ENCODE assay signal across 1 cellular context in the genomic region with DNA sequence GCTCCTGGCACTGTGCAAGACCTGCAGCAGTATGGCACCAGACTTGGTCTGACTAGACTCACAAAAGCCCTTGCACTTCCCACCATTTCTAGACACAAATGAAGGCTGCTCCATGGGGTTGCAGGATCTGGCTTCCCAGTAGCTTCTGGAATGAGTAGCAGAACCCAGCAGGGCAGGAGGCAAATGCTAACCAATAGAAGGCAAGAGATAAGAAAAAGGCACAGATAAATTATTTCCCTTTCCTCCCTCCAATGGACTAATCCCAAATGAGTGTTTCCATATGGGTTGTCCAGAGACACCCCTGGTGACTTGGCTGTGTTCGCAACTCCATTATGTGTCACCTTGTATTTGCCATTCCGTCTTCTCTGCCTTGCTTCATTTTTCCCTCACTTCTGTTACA.
TF ChIP-seq lines count a peak whose summit lies in the region.

No MANE protein-coding gene starts in this region.

TF ChIP-seq in GM23338, 12 proteins besides CTCF, POLR2A, EP300 and RAD21 (continued from another document):
- TF ChIP-seq, protein P1, sequence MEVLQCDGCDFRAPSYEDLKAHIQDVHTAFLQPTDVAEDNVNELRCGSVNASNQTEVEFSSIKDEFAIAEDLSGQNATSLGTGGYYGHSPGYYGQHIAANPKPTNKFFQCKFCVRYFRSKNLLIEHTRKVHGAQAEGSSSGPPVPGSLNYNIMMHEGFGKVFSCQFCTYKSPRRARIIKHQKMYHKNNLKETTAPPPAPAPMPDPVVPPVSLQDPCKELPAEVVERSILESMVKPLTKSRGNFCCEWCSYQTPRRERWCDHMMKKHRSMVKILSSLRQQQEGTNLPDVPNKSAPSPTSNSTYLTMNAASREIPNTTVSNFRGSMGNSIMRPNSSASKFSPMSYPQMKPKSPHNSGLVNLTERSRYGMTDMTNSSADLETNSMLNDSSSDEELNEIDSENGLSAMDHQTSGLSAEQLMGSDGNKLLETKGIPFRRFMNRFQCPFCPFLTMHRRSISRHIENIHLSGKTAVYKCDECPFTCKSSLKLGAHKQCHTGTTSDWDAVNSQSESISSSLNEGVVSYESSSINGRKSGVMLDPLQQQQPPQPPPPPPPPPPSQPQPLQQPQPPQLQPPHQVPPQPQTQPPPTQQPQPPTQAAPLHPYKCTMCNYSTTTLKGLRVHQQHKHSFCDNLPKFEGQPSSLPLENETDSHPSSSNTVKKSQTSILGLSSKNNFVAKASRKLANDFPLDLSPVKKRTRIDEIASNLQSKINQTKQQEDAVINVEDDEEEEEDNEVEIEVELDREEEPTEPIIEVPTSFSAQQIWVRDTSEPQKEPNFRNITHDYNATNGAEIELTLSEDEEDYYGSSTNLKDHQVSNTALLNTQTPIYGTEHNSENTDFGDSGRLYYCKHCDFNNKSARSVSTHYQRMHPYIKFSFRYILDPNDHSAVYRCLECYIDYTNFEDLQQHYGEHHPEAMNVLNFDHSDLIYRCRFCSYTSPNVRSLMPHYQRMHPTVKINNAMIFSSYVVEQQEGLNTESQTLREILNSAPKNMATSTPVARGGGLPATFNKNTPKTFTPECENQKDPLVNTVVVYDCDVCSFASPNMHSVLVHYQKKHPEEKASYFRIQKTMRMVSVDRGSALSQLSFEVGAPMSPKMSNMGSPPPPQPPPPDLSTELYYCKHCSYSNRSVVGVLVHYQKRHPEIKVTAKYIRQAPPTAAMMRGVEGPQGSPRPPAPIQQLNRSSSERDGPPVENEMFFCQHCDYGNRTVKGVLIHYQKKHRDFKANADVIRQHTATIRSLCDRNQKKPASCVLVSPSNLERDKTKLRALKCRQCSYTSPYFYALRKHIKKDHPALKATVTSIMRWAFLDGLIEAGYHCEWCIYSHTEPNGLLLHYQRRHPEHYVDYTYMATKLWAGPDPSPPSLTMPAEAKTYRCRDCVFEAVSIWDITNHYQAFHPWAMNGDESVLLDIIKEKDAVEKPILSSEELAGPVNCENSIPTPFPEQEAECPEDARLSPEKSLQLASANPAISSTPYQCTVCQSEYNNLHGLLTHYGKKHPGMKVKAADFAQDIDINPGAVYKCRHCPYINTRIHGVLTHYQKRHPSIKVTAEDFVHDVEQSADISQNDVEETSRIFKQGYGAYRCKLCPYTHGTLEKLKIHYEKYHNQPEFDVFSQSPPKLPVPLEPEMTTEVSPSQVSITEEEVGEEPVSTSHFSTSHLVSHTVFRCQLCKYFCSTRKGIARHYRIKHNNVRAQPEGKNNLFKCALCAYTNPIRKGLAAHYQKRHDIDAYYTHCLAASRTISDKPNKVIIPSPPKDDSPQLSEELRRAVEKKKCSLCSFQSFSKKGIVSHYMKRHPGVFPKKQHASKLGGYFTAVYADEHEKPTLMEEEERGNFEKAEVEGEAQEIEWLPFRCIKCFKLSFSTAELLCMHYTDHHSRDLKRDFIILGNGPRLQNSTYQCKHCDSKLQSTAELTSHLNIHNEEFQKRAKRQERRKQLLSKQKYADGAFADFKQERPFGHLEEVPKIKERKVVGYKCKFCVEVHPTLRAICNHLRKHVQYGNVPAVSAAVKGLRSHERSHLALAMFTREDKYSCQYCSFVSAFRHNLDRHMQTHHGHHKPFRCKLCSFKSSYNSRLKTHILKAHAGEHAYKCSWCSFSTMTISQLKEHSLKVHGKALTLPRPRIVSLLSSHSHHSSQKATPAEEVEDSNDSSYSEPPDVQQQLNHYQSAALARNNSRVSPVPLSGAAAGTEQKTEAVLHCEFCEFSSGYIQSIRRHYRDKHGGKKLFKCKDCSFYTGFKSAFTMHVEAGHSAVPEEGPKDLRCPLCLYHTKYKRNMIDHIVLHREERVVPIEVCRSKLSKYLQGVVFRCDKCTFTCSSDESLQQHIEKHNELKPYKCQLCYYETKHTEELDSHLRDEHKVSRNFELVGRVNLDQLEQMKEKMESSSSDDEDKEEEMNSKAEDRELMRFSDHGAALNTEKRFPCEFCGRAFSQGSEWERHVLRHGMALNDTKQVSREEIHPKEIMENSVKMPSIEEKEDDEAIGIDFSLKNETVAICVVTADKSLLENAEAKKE (CRISPR knock-in tag; IDR thresholded peaks at IDR 0.05), result no peak; the same call in none of the 2 replicates
- TF ChIP-seq, protein P2, sequence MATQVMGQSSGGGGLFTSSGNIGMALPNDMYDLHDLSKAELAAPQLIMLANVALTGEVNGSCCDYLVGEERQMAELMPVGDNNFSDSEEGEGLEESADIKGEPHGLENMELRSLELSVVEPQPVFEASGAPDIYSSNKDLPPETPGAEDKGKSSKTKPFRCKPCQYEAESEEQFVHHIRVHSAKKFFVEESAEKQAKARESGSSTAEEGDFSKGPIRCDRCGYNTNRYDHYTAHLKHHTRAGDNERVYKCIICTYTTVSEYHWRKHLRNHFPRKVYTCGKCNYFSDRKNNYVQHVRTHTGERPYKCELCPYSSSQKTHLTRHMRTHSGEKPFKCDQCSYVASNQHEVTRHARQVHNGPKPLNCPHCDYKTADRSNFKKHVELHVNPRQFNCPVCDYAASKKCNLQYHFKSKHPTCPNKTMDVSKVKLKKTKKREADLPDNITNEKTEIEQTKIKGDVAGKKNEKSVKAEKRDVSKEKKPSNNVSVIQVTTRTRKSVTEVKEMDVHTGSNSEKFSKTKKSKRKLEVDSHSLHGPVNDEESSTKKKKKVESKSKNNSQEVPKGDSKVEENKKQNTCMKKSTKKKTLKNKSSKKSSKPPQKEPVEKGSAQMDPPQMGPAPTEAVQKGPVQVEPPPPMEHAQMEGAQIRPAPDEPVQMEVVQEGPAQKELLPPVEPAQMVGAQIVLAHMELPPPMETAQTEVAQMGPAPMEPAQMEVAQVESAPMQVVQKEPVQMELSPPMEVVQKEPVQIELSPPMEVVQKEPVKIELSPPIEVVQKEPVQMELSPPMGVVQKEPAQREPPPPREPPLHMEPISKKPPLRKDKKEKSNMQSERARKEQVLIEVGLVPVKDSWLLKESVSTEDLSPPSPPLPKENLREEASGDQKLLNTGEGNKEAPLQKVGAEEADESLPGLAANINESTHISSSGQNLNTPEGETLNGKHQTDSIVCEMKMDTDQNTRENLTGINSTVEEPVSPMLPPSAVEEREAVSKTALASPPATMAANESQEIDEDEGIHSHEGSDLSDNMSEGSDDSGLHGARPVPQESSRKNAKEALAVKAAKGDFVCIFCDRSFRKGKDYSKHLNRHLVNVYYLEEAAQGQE (IDR thresholded peaks at IDR 0.05; ENCODE audit: unreplicated experiment), result no peak
- TF ChIP-seq STAT1 (IDR thresholded peaks at IDR 0.05; ENCODE audit: unreplicated experiment) (no peak), ZNF331 (CRISPR knock-in tag; IDR thresholded peaks at IDR 0.05; ENCODE audit: low read depth) (no peak), NANOG (IDR thresholded peaks at IDR 0.05; ENCODE audit: borderline replicate concordance) (no peak), EZH2 (IDR thresholded peaks at IDR 0.05; ENCODE audit: low read depth, unreplicated experiment) (no peak), EZH2phosphoT487 (IDR thresholded peaks at IDR 0.05; ENCODE audit: unreplicated experiment) (no peak), POLR2AphosphoS5 (IDR thresholded peaks at IDR 0.05; ENCODE audit: low read depth) (no peak)
- TF ChIP-seq, protein P3, sequence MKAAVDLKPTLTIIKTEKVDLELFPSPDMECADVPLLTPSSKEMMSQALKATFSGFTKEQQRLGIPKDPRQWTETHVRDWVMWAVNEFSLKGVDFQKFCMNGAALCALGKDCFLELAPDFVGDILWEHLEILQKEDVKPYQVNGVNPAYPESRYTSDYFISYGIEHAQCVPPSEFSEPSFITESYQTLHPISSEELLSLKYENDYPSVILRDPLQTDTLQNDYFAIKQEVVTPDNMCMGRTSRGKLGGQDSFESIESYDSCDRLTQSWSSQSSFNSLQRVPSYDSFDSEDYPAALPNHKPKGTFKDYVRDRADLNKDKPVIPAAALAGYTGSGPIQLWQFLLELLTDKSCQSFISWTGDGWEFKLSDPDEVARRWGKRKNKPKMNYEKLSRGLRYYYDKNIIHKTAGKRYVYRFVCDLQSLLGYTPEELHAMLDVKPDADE (IDR thresholded peaks at IDR 0.05), result no peak
